ENCODE assay signal across 8 cellular contexts in the genomic region with DNA sequence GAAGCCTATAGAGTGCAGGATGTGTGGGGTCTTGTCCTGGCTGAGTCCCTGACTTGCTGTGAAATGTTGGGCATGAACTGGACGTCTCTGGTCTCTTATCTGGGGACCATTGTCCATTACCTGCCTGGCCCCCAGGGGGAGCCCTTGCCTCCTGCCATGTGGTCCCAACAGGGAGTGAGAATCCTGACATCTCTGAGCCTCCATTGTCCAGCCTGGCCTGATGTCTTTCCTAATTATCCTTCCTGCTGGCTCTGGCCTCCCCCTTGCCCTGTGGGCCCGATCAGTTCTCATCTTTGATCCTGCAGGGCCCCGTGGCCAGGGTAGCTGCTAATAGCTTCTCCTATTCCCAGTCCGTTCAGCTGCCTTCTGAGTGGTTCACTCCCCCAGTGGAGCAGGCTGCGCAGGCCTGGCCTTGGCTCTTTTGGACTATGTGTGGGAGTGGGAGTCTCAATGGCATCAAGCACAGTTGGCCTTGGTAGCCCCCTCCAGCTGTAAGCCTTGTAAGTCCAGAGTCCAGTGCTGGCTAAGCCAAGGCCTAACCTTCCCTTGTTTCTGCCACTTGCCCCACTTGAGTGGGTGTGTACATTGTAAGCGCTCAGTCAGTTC.
DNase-seq lines count a peak whose midpoint lies in the region; ATAC-seq and TF ChIP-seq lines count a peak whose summit lies in the region.

No MANE protein-coding gene starts in this region.

- DNase-seq in AG04450 (ENCODE audit: low read depth, low spot score) (no peak), HFF-Myc (ENCODE audit: extremely low read depth, low read depth) (no peak), choroid plexus epithelial cell (ENCODE audit: low read depth) (no peak), mucosa of descending colon (peak in 2 of 3 donors; percentile 77 to 79), tibial artery (no peak), DMS79 treated with DMSO at 0.1 percent for 48 hours (lab: John Stamatoyannopoulos, UW) (no peak), DMS114 treated with DMSO at 0.1 percent for 48 hours (lab: John Stamatoyannopoulos, UW; ENCODE audit: unreplicated experiment) (no peak)
- peak; percentile 70 for DNase-seq in activated CD4-positive, CD25-positive, alpha-beta regulatory T cell treated with anti-CD3 and anti-CD28 coated beads, Interleukin-2, amount 50 U/mL, for 72 hours

- peak; percentile 85 for ATAC-seq in mucosa of descending colon

- POLR2A ChIA-PET in AG04450 (lab: Yijun Ruan, JAX), result no interaction called here

- H3K9me3 ChIP-seq in AG04450 (ENCODE audit: control insufficient read depth, insufficient read depth, low read length), result no peaks in the 10 kb centered on the region
- H3K9me3 ChIP-seq in mucosa of descending colon, result no peaks in the 10 kb centered on the region
- no peaks in the 10 kb centered on the region for H3K9me3 ChIP-seq in tibial artery

- H3K4me1 ChIP-seq in mucosa of descending colon (ENCODE audit: low read depth), result no peaks in the 10 kb centered on the region
- peaks cover 0 to 10% (median 3%) of the 10 kb centered on the region in 4 donors for H3K4me1 ChIP-seq in tibial artery

- intact Hi-C loops in mucosa of descending colon (cut with DNase I, micrococcal nuclease) (no loop called here), tibial artery (cut with DNase I; ENCODE audit: low total_unique reads) (no loop called here)

- H3K4me3 ChIP-seq in AG04450 (ENCODE audit: low read depth, low read length) (no peak overlapping the region), HFF-Myc (replicated peaks; ENCODE audit: low read depth, low read length) (no peak overlapping the region), choroid plexus epithelial cell (ENCODE audit: low read depth, low read length) (no peak overlapping the region), mucosa of descending colon (no peak overlapping the region), tibial artery (no peak overlapping the region)

- CTCF ChIA-PET in AG04450 (lab: Charles Lee), result interaction anchor here (0.5 to 1.0 kb wide), 4 partner anchors 13 to 155 kb away, joined by 3 to 10 read pairs (median 4); no protein-coding TSS in a partner anchor

- H3K27ac ChIP-seq in AG04450 (ENCODE audit: low read depth, low read length) (no peak overlapping the region), tibial artery (no peak overlapping the region)

- H3K36me3 ChIP-seq in mucosa of descending colon (ENCODE audit: low read depth), result no peaks in the 10 kb centered on the region
- H3K36me3 ChIP-seq in tibial artery, result no peaks in the 10 kb centered on the region

- H3K27me3 ChIP-seq in AG04450 (ENCODE audit: control insufficient read depth, insufficient read depth, low read length) (peaks cover 4% of the 10 kb centered on the region), tibial artery (no peaks in the 10 kb centered on the region)

- TF ChIP-seq CTCF in AG04450 (IDR thresholded peaks at IDR 0.05; ENCODE audit: low read depth, low read length) (peak; percentile 38), HFF-Myc (IDR thresholded peaks at IDR 0.05; ENCODE audit: low read depth, low read length, missing control alignments) (peak; percentile 75), choroid plexus epithelial cell (conservative IDR thresholded peaks at IDR 0.05; ENCODE audit: low read depth, low read length) (peak; percentile 66), mucosa of descending colon (IDR thresholded peaks at IDR 0.05) (peak; percentile 47), tibial artery (IDR thresholded peaks at IDR 0.05) (peak; percentile 10 to 27)

Comparison
In these comparisons a context has a peak if more than half of its experiments do, and no peak if none do; other contexts are left out.
1. DNase-seq: peak in activated CD4-positive, CD25-positive, alpha-beta regulatory T cell treated with anti-CD3 and anti-CD28 coated beads, Interleukin-2, amount 50 U/mL, for 72 hours (single experiment) and mucosa of descending colon (2 of 3); none in AG04450 (single experiment), HFF-Myc (single experiment), choroid plexus epithelial cell (single experiment), tibial artery (0 of 2), DMS79 treated with DMSO at 0.1 percent for 48 hours (single experiment) and DMS114 treated with DMSO at 0.1 percent for 48 hours (single experiment).
2. CTCF ChIP-seq: peak in every context shown above with its lines; median percentile 75 in HFF-Myc; 66 in choroid plexus epithelial cell; 47 in mucosa of descending colon; 38 in AG04450; 18 in tibial artery.